Comparison of ENCODE assay signal across 1 cellular context in the genomic region with DNA sequence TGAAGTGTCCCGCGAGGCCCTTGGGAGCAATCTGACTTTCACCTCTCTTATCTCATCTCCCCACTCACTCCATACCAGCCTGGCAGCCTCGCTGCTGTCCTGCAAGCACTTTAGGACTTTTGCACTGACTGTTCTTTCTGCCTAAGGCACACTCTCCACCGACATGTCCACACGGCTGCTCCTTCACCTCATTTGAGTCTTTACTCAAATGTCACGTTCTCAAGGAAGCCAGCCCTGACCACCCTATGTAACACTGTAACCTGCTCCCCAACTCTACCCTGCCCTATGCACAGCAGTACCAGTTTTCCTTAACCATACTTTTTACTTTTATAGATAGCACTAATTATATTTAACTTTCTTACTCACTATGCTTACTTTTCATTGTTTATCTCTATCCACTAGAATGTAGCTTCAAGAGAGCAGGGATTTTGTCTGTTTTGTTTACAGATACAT.
TF ChIP-seq lines count a peak whose summit lies in the region.

No MANE protein-coding gene starts in this region.

TF ChIP-seq in HEK293, 187 proteins besides CTCF, POLR2A, EP300 and RAD21 (continued from another document):
- TF ChIP-seq ZNF529 (tag by site-specific recombination; IDR thresholded peaks at IDR 0.05; ENCODE audit: insufficient replicate concordance): no peak
- TF ChIP-seq, protein P1, sequence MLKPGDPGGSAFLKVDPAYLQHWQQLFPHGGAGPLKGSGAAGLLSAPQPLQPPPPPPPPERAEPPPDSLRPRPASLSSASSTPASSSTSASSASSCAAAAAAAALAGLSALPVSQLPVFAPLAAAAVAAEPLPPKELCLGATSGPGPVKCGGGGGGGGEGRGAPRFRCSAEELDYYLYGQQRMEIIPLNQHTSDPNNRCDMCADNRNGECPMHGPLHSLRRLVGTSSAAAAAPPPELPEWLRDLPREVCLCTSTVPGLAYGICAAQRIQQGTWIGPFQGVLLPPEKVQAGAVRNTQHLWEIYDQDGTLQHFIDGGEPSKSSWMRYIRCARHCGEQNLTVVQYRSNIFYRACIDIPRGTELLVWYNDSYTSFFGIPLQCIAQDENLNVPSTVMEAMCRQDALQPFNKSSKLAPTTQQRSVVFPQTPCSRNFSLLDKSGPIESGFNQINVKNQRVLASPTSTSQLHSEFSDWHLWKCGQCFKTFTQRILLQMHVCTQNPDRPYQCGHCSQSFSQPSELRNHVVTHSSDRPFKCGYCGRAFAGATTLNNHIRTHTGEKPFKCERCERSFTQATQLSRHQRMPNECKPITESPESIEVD (tag by site-specific recombination; IDR thresholded peaks at IDR 0.05): peak; percentile 68
- peak; percentile 55 for TF ChIP-seq PRDM1 (tag by site-specific recombination; IDR thresholded peaks at IDR 0.05)
- peak; percentile 48; the same call in 1 of the 2 replicates for TF ChIP-seq ZBTB20 (tag by site-specific recombination; IDR thresholded peaks at IDR 0.05)
- TF ChIP-seq ZBTB17 (tag by site-specific recombination; IDR thresholded peaks at IDR 0.05): peak; percentile 75; the same call in 1 of the 2 replicates
- TF ChIP-seq ZNF335 (tag by site-specific recombination; conservative IDR thresholded peaks at IDR 0.05): peak; percentile 27; the same call in 1 of the 2 replicates
